ENCODE assay signal across 9 cellular contexts in genomic region chr2:224948859-224949258, GRCh38.
DNase-seq lines count a peak whose midpoint lies in the region; ATAC-seq and TF ChIP-seq lines count a peak whose summit lies in the region.
"Had no signal": no experiment of that assay in that cellular context is flagged by ENCODE, and none has a peak within 500 bp of the region (broad histone marks: within the 10 kb centered on the region; RNA-seq: fewer than 3 reads in every experiment).

No MANE protein-coding gene starts in this region.

- no peaks in the 10 kb centered on the region for H3K27me3 ChIP-seq in gastroesophageal sphincter

- no peak overlapping the region for H3K27ac ChIP-seq in gastroesophageal sphincter

- H3K4me1 ChIP-seq in gastroesophageal sphincter: no peaks in the 10 kb centered on the region

- no peaks in the 10 kb centered on the region for H3K36me3 ChIP-seq in gastroesophageal sphincter

- TF ChIP-seq POLR2A in gastroesophageal sphincter (IDR thresholded peaks at IDR 0.05) (no peak), GM18505 (IDR thresholded peaks at IDR 0.05; ENCODE audit: borderline replicate concordance, extremely low read depth, insufficient read depth, insufficient read length) (no peak)

- no peak overlapping the region for H3K4me3 ChIP-seq in HFF-Myc (replicated peaks; ENCODE audit: low read depth, low read length)
- no peak overlapping the region for H3K4me3 ChIP-seq in gastroesophageal sphincter

- ATAC-seq in gastroesophageal sphincter: peak; percentile 62
- ATAC-seq in HG02610 (IDR thresholded peaks at IDR 0.05; ENCODE audit: unreplicated experiment): no peak
- ATAC-seq in GM18505 (IDR thresholded peaks at IDR 0.05; ENCODE audit: unreplicated experiment): no peak

- DNase-seq in AML-193 (lab: John Stamatoyannopoulos, UW) (peak; percentile 89), HFF-Myc (ENCODE audit: extremely low read depth, low read depth) (peak; percentile 37), UCSD-AML1 (lab: John Stamatoyannopoulos, UW; ENCODE audit: unreplicated experiment) (peak; percentile 66), kidney glomerular epithelial cell (lab: John Stamatoyannopoulos, UW) (no peak), NCI-H1105 (lab: John Stamatoyannopoulos, UW) (no peak)
- DNase-seq: NCI-H345 had no signal

- no peak for TF ChIP-seq EP300 in gastroesophageal sphincter (IDR thresholded peaks at IDR 0.05)

- 45 to 69% methylated on average over 1 to 4 of the region's 4 CpGs for WGBS in gastroesophageal sphincter (ENCODE audit: low coverage in 1 of 2), 2 donors

- no peaks in the 10 kb centered on the region for H3K9me3 ChIP-seq in gastroesophageal sphincter

- TF ChIP-seq CTCF in HFF-Myc (IDR thresholded peaks at IDR 0.05; ENCODE audit: low read depth, low read length, missing control alignments): no peak
- TF ChIP-seq CTCF in gastroesophageal sphincter (IDR thresholded peaks at IDR 0.05): no peak

Comparison
In these comparisons a context has a peak if more than half of its experiments do, and no peak if none do; other contexts are left out.
1. DNase-seq: peak in AML-193 (2 of 2), HFF-Myc (single experiment) and UCSD-AML1 (single experiment); none in kidney glomerular epithelial cell (single experiment) and NCI-H1105 (single experiment).